ENCODE assay signal across 1 cellular context in genomic region chrX:153684447-153685178, GRCh38.
A peak's percentile ranks its signal among the peaks of the same experiment; 100 is the strongest.
TF ChIP-seq lines count a peak whose summit lies in the region.

No MANE protein-coding gene starts in this region.

TF ChIP-seq in HepG2, 621 proteins besides CTCF, POLR2A, EP300 and RAD21 (continued from another document and continues in another):
- peak; percentile 68 for TF ChIP-seq ZNF687 (CRISPR knock-in tag; IDR thresholded peaks at IDR 0.05)
- no peak for TF ChIP-seq ZMYM3 (CRISPR knock-in tag; IDR thresholded peaks at IDR 0.05)
- TF ChIP-seq ZBTB7A (CRISPR knock-in tag; IDR thresholded peaks at IDR 0.05) = peak; percentile 44; the same call in 1 of the 2 replicates
- TF ChIP-seq ZNF207 (IDR thresholded peaks at IDR 0.05; ENCODE audit: borderline replicate concordance) = no peak
- no peak for TF ChIP-seq CREB1 (IDR thresholded peaks at IDR 0.05)
- TF ChIP-seq CREB1 (CRISPR knock-in tag; IDR thresholded peaks at IDR 0.05) = no peak
- no peak for TF ChIP-seq SKI (IDR thresholded peaks at IDR 0.05; ENCODE audit: partially characterized antibody)
- TF ChIP-seq ZNF530 (CRISPR knock-in tag; IDR thresholded peaks at IDR 0.05; ENCODE audit: low read depth) = no peak
- no peak for TF ChIP-seq TBP (CRISPR knock-in tag; IDR thresholded peaks at IDR 0.05)
- no peak for TF ChIP-seq TERF1 (CRISPR knock-in tag; IDR thresholded peaks at IDR 0.05)
- no peak for TF ChIP-seq NR3C1 (CRISPR knock-in tag; IDR thresholded peaks at IDR 0.05)
- no peak for TF ChIP-seq ZFP37 (CRISPR knock-in tag; IDR thresholded peaks at IDR 0.05; ENCODE audit: borderline replicate concordance)
- no peak for TF ChIP-seq GTF2F1 (IDR thresholded peaks at IDR 0.05; ENCODE audit: low read length)
- TF ChIP-seq ZNF253 (CRISPR knock-in tag; IDR thresholded peaks at IDR 0.05; ENCODE audit: borderline replicate concordance) = no peak
- no peak for TF ChIP-seq MATR3 (CRISPR knock-in tag; IDR thresholded peaks at IDR 0.05)
- no peak for TF ChIP-seq PRDM4 (CRISPR knock-in tag; IDR thresholded peaks at IDR 0.05; ENCODE audit: borderline replicate concordance)
- no peak for TF ChIP-seq PHB2 (IDR thresholded peaks at IDR 0.05; ENCODE audit: partially characterized antibody)
- TF ChIP-seq ZNF484 (CRISPR knock-in tag; IDR thresholded peaks at IDR 0.05; ENCODE audit: borderline replicate concordance, low read depth) = no peak
- peak; percentile 74 for TF ChIP-seq MED1 (CRISPR knock-in tag; IDR thresholded peaks at IDR 0.05)
- TF ChIP-seq GRHL1 (CRISPR knock-in tag; conservative IDR thresholded peaks at IDR 0.05) = no peak
- TF ChIP-seq ZNF468 (CRISPR knock-in tag; IDR thresholded peaks at IDR 0.05) = no peak
- TF ChIP-seq CREM (IDR thresholded peaks at IDR 0.05) = 0 out of 2 replicates have a peak, but pooled peaks have one; percentile 32
- no peak for TF ChIP-seq CREM (CRISPR knock-in tag; IDR thresholded peaks at IDR 0.05)
- no peak for TF ChIP-seq ZNF362 (CRISPR knock-in tag; IDR thresholded peaks at IDR 0.05; ENCODE audit: borderline replicate concordance)
- 0 out of 2 replicates have a peak, but pooled peaks have one; percentile 44 for TF ChIP-seq PHF21A (CRISPR knock-in tag; IDR thresholded peaks at IDR 0.05)
- TF ChIP-seq ETV5 (CRISPR knock-in tag; IDR thresholded peaks at IDR 0.05; ENCODE audit: borderline replicate concordance) = peak; percentile 16; the same call in 1 of the 2 replicates
- no peak for TF ChIP-seq GATAD2A (CRISPR knock-in tag; IDR thresholded peaks at IDR 0.05)
- TF ChIP-seq HOXA3 (CRISPR knock-in tag; IDR thresholded peaks at IDR 0.05) = peak; percentile 15; the same call in 1 of the 2 replicates
- TF ChIP-seq ZNF839 (CRISPR knock-in tag; IDR thresholded peaks at IDR 0.05; ENCODE audit: borderline replicate concordance) = no peak
- no peak for TF ChIP-seq ZNF678 (CRISPR knock-in tag; IDR thresholded peaks at IDR 0.05)
- no peak for TF ChIP-seq ZNF891 (CRISPR knock-in tag; IDR thresholded peaks at IDR 0.05)
- TF ChIP-seq ZNF703 (CRISPR knock-in tag; IDR thresholded peaks at IDR 0.05; ENCODE audit: borderline replicate concordance) = no peak
- no peak for TF ChIP-seq ZNF30 (CRISPR knock-in tag; IDR thresholded peaks at IDR 0.05)
- no peak for TF ChIP-seq ZNF382 (CRISPR knock-in tag; IDR thresholded peaks at IDR 0.05; ENCODE audit: borderline replicate concordance)
- no peak for TF ChIP-seq KLF12 (CRISPR knock-in tag; IDR thresholded peaks at IDR 0.05; ENCODE audit: borderline replicate concordance)
- TF ChIP-seq FOXP1 (IDR thresholded peaks at IDR 0.05) = no peak
- TF ChIP-seq FOXP1 (CRISPR knock-in tag; IDR thresholded peaks at IDR 0.05) = no peak
- no peak for TF ChIP-seq ZNF354B (CRISPR knock-in tag; IDR thresholded peaks at IDR 0.05)
- TF ChIP-seq GMEB2 (CRISPR knock-in tag; IDR thresholded peaks at IDR 0.05; ENCODE audit: low read depth) = no peak
- TF ChIP-seq ZNF883 (CRISPR knock-in tag; IDR thresholded peaks at IDR 0.05; ENCODE audit: not compliant biosample characterization) = no peak
- no peak for TF ChIP-seq TGIF2 (CRISPR knock-in tag; IDR thresholded peaks at IDR 0.05)
- TF ChIP-seq ZNF263 (CRISPR knock-in tag; IDR thresholded peaks at IDR 0.05) = no peak
- peak; percentile 62 for TF ChIP-seq POLR2AphosphoS5 (IDR thresholded peaks at IDR 0.05; ENCODE audit: low read depth, low read length)
- TF ChIP-seq REL (CRISPR knock-in tag; conservative IDR thresholded peaks at IDR 0.05) = no peak
- no peak for TF ChIP-seq ZNF879 (CRISPR knock-in tag; IDR thresholded peaks at IDR 0.05)
- no peak for TF ChIP-seq ZNF234 (CRISPR knock-in tag; conservative IDR thresholded peaks at IDR 0.05)
- no peak for TF ChIP-seq KDM2A (CRISPR knock-in tag; IDR thresholded peaks at IDR 0.05; ENCODE audit: borderline replicate concordance, low read depth)
- TF ChIP-seq SOX13 (IDR thresholded peaks at IDR 0.05) = peak; percentile 74
- peak in 1 of 2 experiments; percentile 68; a peak in 2 of 4 replicates for TF ChIP-seq SOX13 (CRISPR knock-in tag; conservative IDR thresholded peaks at IDR 0.05 in 1 of 2, IDR thresholded peaks at IDR 0.05 in 1 of 2)
- TF ChIP-seq PREB (CRISPR knock-in tag; IDR thresholded peaks at IDR 0.05) = no peak
- TF ChIP-seq HOXA7 (CRISPR knock-in tag; IDR thresholded peaks at IDR 0.05) = no peak
- TF ChIP-seq RNF219 (CRISPR knock-in tag; IDR thresholded peaks at IDR 0.05) = no peak
